8 cellular contexts compared by ENCODE assay signal in genomic region chr19:51688665-51689571, GRCh38. TPM values are rescaled to one million over a fixed set of nuclear protein-coding genes. Genes with fewer than 3 reads are reported as not detected.
DNase-seq lines count a peak whose midpoint lies in the region; ATAC-seq, FAIRE-seq and TF ChIP-seq lines count a peak whose summit lies in the region.

No MANE protein-coding gene starts in this region.

- peak; percentile 36 for ATAC-seq in GM23338
- peak; percentile 72 for ATAC-seq in K562
- ATAC-seq in GM21723 (IDR thresholded peaks at IDR 0.05; ENCODE audit: unreplicated experiment), result no peak

- 0 out of 2 replicates have a peak, but pooled peaks cover 9% of the 10 kb centered on the region for H3F3A ChIP-seq in GM23338 (replicated peaks; ENCODE audit: low read depth)

- TF ChIP-seq POLR2A in K562 (conservative IDR thresholded peaks at IDR 0.05), result peak; percentile 37; the same call in 1 of the 2 replicates

- peak; percentile 85 for DNase-seq in AG04450 (ENCODE audit: low read depth, low spot score)
- peak; percentile 83 for DNase-seq in GM23338 (ENCODE audit: low spot score)
- peak; percentile 71 for DNase-seq in NCI-H82 (lab: John Stamatoyannopoulos, UW)
- DNase-seq in K562 (ENCODE audit: extremely low read depth in 1 of 4, low spot score in 3 of 4), result peak; percentile 79 to 87 (median 80)
- peak; percentile 95 for DNase-seq in hepatocyte (ENCODE audit: low spot score)
- peak; percentile 83 to 99 (median 92) for DNase-seq in posterior cingulate gyrus
- DNase-seq in GF-D8 (lab: John Stamatoyannopoulos, UW), result no peak

- no peak for TF ChIP-seq EP300 in K562 (IDR thresholded peaks at IDR 0.05; ENCODE audit: low read length)

- peak overlapping the region; percentile 98 for H3K4me2 ChIP-seq in GM23338
- H3K4me2 ChIP-seq in K562 (ENCODE audit: insufficient read depth, low read length), result peak overlapping the region; percentile 86
- H3K4me2 ChIP-seq in hepatocyte, result peak overlapping the region; percentile 92

- peaks cover 40% of the 10 kb centered on the region for H3K4me1 Mint-ChIP-seq in GM23338

- H3K4me3 Mint-ChIP-seq in GM23338, result peak overlapping the region; percentile 86

- peaks cover 16% of the 10 kb centered on the region; the same call in 1 of the 2 replicates for H3K79me2 ChIP-seq in GM23338 (replicated peaks; ENCODE audit: insufficient read depth)
- peaks cover 61% of the 10 kb centered on the region for H3K79me2 ChIP-seq in K562 (ENCODE audit: control insufficient read depth, insufficient read depth, low read length)
- H3K79me2 ChIP-seq in hepatocyte, result peaks cover 67% of the 10 kb centered on the region

- H3K4me1 ChIP-seq in GM23338 (ENCODE audit: insufficient read depth), result peaks cover 23% of the 10 kb centered on the region
- H3K4me1 ChIP-seq in K562 (replicated peaks in 1 of 2; ENCODE audit: control insufficient read depth in 2 of 2, insufficient read depth in 2 of 2, low read length in 2 of 2), result peaks cover 24 to 62% of the 10 kb centered on the region in 2 experiments
- H3K4me1 ChIP-seq in hepatocyte (ENCODE audit: insufficient read depth), result peaks cover 20% of the 10 kb centered on the region

- intact Hi-C loops in K562 (cut with micrococcal nuclease) (no loop called here), posterior cingulate gyrus (cut with DNase I) (loop anchor here (1.0 kb wide), 1 partner anchor 15 kb away; no protein-coding TSS in a partner anchor)

- in situ Hi-C loops in K562 (cut with MboI), result no loop called here

- peak overlapping the region; percentile 66 to 89 for H3K9ac ChIP-seq in K562 (ENCODE audit: insufficient read depth in 1 of 2, low read depth in 2 of 2, low read length in 2 of 2)

- H3K9me3 ChIP-seq in AG04450 (ENCODE audit: control insufficient read depth, insufficient read depth, low read length) (no peaks in the 10 kb centered on the region), K562 (replicated peaks; ENCODE audit: control insufficient read depth, insufficient read depth, low read depth, low read length) (0 out of 2 replicates have a peak, but pooled peaks cover 3% of the 10 kb centered on the region), hepatocyte (ENCODE audit: low read depth) (no peaks in the 10 kb centered on the region)

- BruUV-seq in K562 (replicated peaks; lab: Mats Ljungman, UMichigan), result no TSS peak

- CTCF ChIA-PET in AG04450 (lab: Charles Lee) (interaction anchor here (0.6 to 2.3 kb wide), 6 partner anchors 10 to 88 kb away, joined by 3 to 20 read pairs (median 12); no protein-coding TSS in a partner anchor), K562 (lab: Yijun Ruan, JAX; ENCODE audit: low intra/inter-chr PET ratio) (no interaction called here)

- no peak for TF ChIP-seq RAD21 in K562 (CRISPR knock-in tag; conservative IDR thresholded peaks at IDR 0.05 in 1 of 2, IDR thresholded peaks at IDR 0.05 in 1 of 2)

- no peak overlapping the region for H3K27ac Mint-ChIP-seq in GM23338

- peaks cover 36% of the 10 kb centered on the region for H3K9me3 Mint-ChIP-seq in GM23338

- no peak for FAIRE-seq in K562 (lab: Jason Lieb, UNC)

- TF ChIP-seq CTCF in AG04450 (IDR thresholded peaks at IDR 0.05; ENCODE audit: low read depth, low read length) (no peak), GM23338 (conservative IDR thresholded peaks at IDR 0.05; ENCODE audit: low read depth in 2 of 2) (no peak), K562 (IDR thresholded peaks at IDR 0.05 in 2 of 3, conservative IDR thresholded peaks at IDR 0.05 in 1 of 3; ENCODE audit: insufficient read depth in 2 of 3, low read depth in 1 of 3, low read length in 3 of 3) (no peak), hepatocyte (IDR thresholded peaks at IDR 0.05; ENCODE audit: poor library complexity) (no peak)

- 0% methylated on average over 7 of the region's 63 CpGs for WGBS in K562 (ENCODE audit: insufficient coverage, low coverage, missing lambda C conversion rate)
- WGBS in hepatocyte (ENCODE audit: low lambda C conversion rate, missing lambda C conversion rate), result 6% methylated on average over 2 of the region's 63 CpGs

- peaks cover 3% of the 10 kb centered on the region for H3K9me2 ChIP-seq in GM23338 (ENCODE audit: insufficient read depth)
- no peaks in the 10 kb centered on the region for H3K9me2 ChIP-seq in hepatocyte (replicated peaks; ENCODE audit: insufficient read depth)

- H3K36me3 Mint-ChIP-seq in GM23338 (ENCODE audit: low read depth), result peaks cover 13% of the 10 kb centered on the region

- H3K27me3 ChIP-seq in AG04450 (ENCODE audit: control insufficient read depth, insufficient read depth, low read length), result no peaks in the 10 kb centered on the region
- no peaks in the 10 kb centered on the region for H3K27me3 ChIP-seq in GM23338 (ENCODE audit: insufficient read depth)
- no peaks in the 10 kb centered on the region for H3K27me3 ChIP-seq in K562 (ENCODE audit: control insufficient read depth in 2 of 2, insufficient read depth in 2 of 2, low read length in 2 of 2)
- H3K27me3 ChIP-seq in hepatocyte, result no peaks in the 10 kb centered on the region

- H3K27ac ChIP-seq in AG04450 (ENCODE audit: low read depth, low read length) (peak overlapping the region; percentile 77), GM23338 (ENCODE audit: low read depth) (peak overlapping the region; percentile 76; the same call in 1 of the 2 replicates), K562 (ENCODE audit: extremely low read depth, low read depth, low read length) (peak overlapping the region; percentile 57; the same call in 2 of the 3 replicates), hepatocyte (peak overlapping the region; percentile 98)

- H4K20me1 ChIP-seq in GM23338 (replicated peaks; ENCODE audit: insufficient read depth) (no peaks in the 10 kb centered on the region; the same call in 1 of the 2 replicates), K562 (replicated peaks; ENCODE audit: control insufficient read depth, insufficient read depth, low read length) (no peaks in the 10 kb centered on the region), hepatocyte (ENCODE audit: insufficient read depth, poor library complexity, severe bottlenecking) (peaks cover 29% of the 10 kb centered on the region)

- peak overlapping the region; percentile 96 for H3K4me3 ChIP-seq in AG04450 (ENCODE audit: low read depth, low read length)
- H3K4me3 ChIP-seq in GM23338, result peak overlapping the region; percentile 76
- peak overlapping the region; percentile 52 for H3K4me3 ChIP-seq in K562
- peak overlapping the region; percentile 98 for H3K4me3 ChIP-seq in hepatocyte

- H2AFZ ChIP-seq in GM23338, result peak overlapping the region; percentile 99
- H2AFZ ChIP-seq in K562 (ENCODE audit: low read depth, low read length), result peak overlapping the region; percentile 94
- peak overlapping the region; percentile 68 for H2AFZ ChIP-seq in hepatocyte

- peaks cover 19% of the 10 kb centered on the region for H3K27me3 Mint-ChIP-seq in GM23338 (ENCODE audit: insufficient read depth, low read depth, poor library complexity)

- POLR2A ChIA-PET in AG04450 (lab: Yijun Ruan, JAX), result interaction anchor here (0.6 to 3.8 kb wide), 6 partner anchors 13 to 118 kb away, joined by 3 to 36 read pairs (median 5); partner anchors contain the start of gene ZNF175
- POLR2A ChIA-PET in K562 (lab: Yijun Ruan, JAX), result interaction anchor here (0.5 to 2.4 kb wide), 8 partner anchors 10 to 295 kb away, joined by 3 to 14 read pairs (median 4); no protein-coding TSS in a partner anchor

- H3K9me1 ChIP-seq in K562 (ENCODE audit: control insufficient read depth, insufficient read depth, low read length), result no peaks in the 10 kb centered on the region

- H3K36me3 ChIP-seq in GM23338 (ENCODE audit: insufficient read depth) (no peaks in the 10 kb centered on the region; the same call in 1 of the 2 replicates), K562 (ENCODE audit: control insufficient read depth, insufficient read depth, low read length) (peaks cover 12% of the 10 kb centered on the region; the same call in 1 of the 3 replicates), hepatocyte (replicated peaks; ENCODE audit: insufficient read depth, low read depth) (no peaks in the 10 kb centered on the region)

RNA-seq across cellular contexts. Expression of gene SPACA6, which starts 4.2 kb away (rescaled TPM):
- polyA plus RNA-seq in AG04450 (2011; rRNA removed) (3.5 and 5.6 TPM in 2 replicates), GM23338 (2016; fragmentation: Nextera tagmentation; extraction: Ambion mirVana) (8.2 and 11.5 TPM in 2 replicates), K562 (2011; rRNA removed) (7.3 and 10.9 TPM in 2 replicates), K562 (2014; fragmentation: Illumina TruSeq; extraction: Trizol) (5.9 and 6.2 TPM in 2 replicates), K562 (2014; fragmentation: Nextera tagmentation; extraction: Ambion mirVana) (1 to 10 TPM; 1.3 to 1.4 TPM), K562 (2014; rRNA removed) (17.3 and 27.0 TPM in 2 replicates), hepatocyte (13.1 and 17.7 TPM in 2 replicates)
- polyA minus RNA-seq in AG04450 (2011; rRNA and poly(A)+ RNA removed), result 2.9 and 5.8 TPM in 2 replicates
- 5.1 and 5.2 TPM in 2 replicates for total RNA-seq in GM23338 (2014; rRNA removed; shearing (Covaris generic))
- total RNA-seq in K562 (2011; cell fraction: chromatin; rRNA removed; ENCODE audit: low replicate concordance), result 25.4 and 53.9 TPM in 2 replicates
- total RNA-seq in K562 (2011; cell fraction: nucleolus; rRNA removed), result 33.2 and 42.4 TPM in 2 replicates
- 38.6 and 44.8 TPM in 2 replicates for total RNA-seq in K562 (2011; cell fraction: nucleoplasm; rRNA removed)
- total RNA-seq in K562 (2014; rRNA removed) (11.4 and 15.6 TPM in 2 replicates), K562 (2014; rRNA removed; fragmentation: Illumina TruSeq; extraction: Trizol) (3.0 and 3.4 TPM in 2 replicates), K562 (2015; rRNA removed; fragmentation: Illumina TruSeq; extraction: Trizol) (5.8 TPM in 2 replicates), K562 (2021) (14.2 and 16.2 TPM in 2 replicates), hepatocyte (6.9 and 7.2 TPM in 2 replicates)
- 5.7 and 10.0 TPM in 2 replicates for polyA plus RNA-seq in K562 (2011; cell fraction: cytosol; rRNA removed)
- polyA plus RNA-seq in K562 (2011; cell fraction: nucleus; rRNA removed), result 60.9 and 80.4 TPM in 2 replicates
- polyA plus RNA-seq in K562 (2012), result 17.3 and 20.1 TPM in 2 replicates
- polyA minus RNA-seq in K562 (2011; rRNA and poly(A)+ RNA removed), result 3.5 and 4.2 TPM in 2 replicates
- polyA minus RNA-seq in K562 (2011; cell fraction: cytosol; rRNA and poly(A)+ RNA removed), result 1.4 and 5.6 TPM in 2 replicates
- polyA minus RNA-seq in K562 (2011; cell fraction: nucleus; rRNA and poly(A)+ RNA removed), result 13.5 and 14.4 TPM in 2 replicates

RNA-seq across cellular contexts. Expression of gene HAS1, which starts 34.9 kb away (rescaled TPM):
- polyA plus RNA-seq in AG04450 (2011; rRNA removed) (not detected in 2 replicates), GM23338 (2016; fragmentation: Nextera tagmentation; extraction: Ambion mirVana) (0.40 and 0.75 TPM in 2 replicates), K562 (2011; rRNA removed) (0.22 and 0.27 TPM in 2 replicates), K562 (2014; fragmentation: Illumina TruSeq; extraction: Trizol) (not detected in 2 replicates), K562 (2014; fragmentation: Nextera tagmentation; extraction: Ambion mirVana) (not detected), K562 (2014; rRNA removed) (0.05 TPM in 1 of 2 replicates, not detected in the other), hepatocyte (0.07 and 1.4 TPM in 2 replicates)
- not detected in 2 replicates for polyA minus RNA-seq in AG04450 (2011; rRNA and poly(A)+ RNA removed)
- 1.8 and 2.0 TPM in 2 replicates for total RNA-seq in GM23338 (2014; rRNA removed; shearing (Covaris generic))
- 0.65 and 0.79 TPM in 2 replicates for total RNA-seq in K562 (2011; cell fraction: chromatin; rRNA removed; ENCODE audit: low replicate concordance)
- 0.53 and 1.3 TPM in 2 replicates for total RNA-seq in K562 (2011; cell fraction: nucleolus; rRNA removed)
- total RNA-seq in K562 (2011; cell fraction: nucleoplasm; rRNA removed), result 0.51 TPM in 1 of 2 replicates, not detected in the other
- total RNA-seq in K562 (2014; rRNA removed) (not detected in 2 replicates), K562 (2014; rRNA removed; fragmentation: Illumina TruSeq; extraction: Trizol) (not detected in 2 replicates), K562 (2015; rRNA removed; fragmentation: Illumina TruSeq; extraction: Trizol) (0.08 TPM in 1 of 2 replicates, not detected in the other), K562 (2021) (0.09 and 0.18 TPM in 2 replicates), hepatocyte (0.13 TPM in 1 of 2 replicates, not detected in the other)
- 0.28 and 1.00 TPM in 2 replicates for polyA plus RNA-seq in K562 (2011; cell fraction: cytosol; rRNA removed)
- 0.13 and 0.61 TPM in 2 replicates for polyA plus RNA-seq in K562 (2011; cell fraction: nucleus; rRNA removed)
- 0.18 and 0.22 TPM in 2 replicates for polyA plus RNA-seq in K562 (2012)
- polyA minus RNA-seq in K562 (2011; rRNA and poly(A)+ RNA removed), result 0.28 TPM in 1 of 2 replicates, not detected in the other
- polyA minus RNA-seq in K562 (2011; cell fraction: cytosol; rRNA and poly(A)+ RNA removed), result not detected in 2 replicates
- not detected in 2 replicates for polyA minus RNA-seq in K562 (2011; cell fraction: nucleus; rRNA and poly(A)+ RNA removed)

RNA-seq across cellular contexts. Expression of gene SIGLEC14, which starts 42.3 kb away (rescaled TPM):
- polyA plus RNA-seq in AG04450 (2011; rRNA removed) (not detected in 2 replicates), GM23338 (2016; fragmentation: Nextera tagmentation; extraction: Ambion mirVana) (0.10 TPM in 1 of 2 replicates, not detected in the other), K562 (2011; rRNA removed) (not detected in 2 replicates), K562 (2014; fragmentation: Illumina TruSeq; extraction: Trizol) (not detected in 2 replicates), K562 (2014; fragmentation: Nextera tagmentation; extraction: Ambion mirVana) (not detected), K562 (2014; rRNA removed) (not detected in 2 replicates), hepatocyte (0.15 and 0.47 TPM in 2 replicates)
- polyA minus RNA-seq in AG04450 (2011; rRNA and poly(A)+ RNA removed), result not detected in 2 replicates
- not detected in 2 replicates for total RNA-seq in GM23338 (2014; rRNA removed; shearing (Covaris generic))
- total RNA-seq in K562 (2011; cell fraction: chromatin; rRNA removed; ENCODE audit: low replicate concordance), result not detected in 2 replicates
- not detected in 2 replicates for total RNA-seq in K562 (2011; cell fraction: nucleolus; rRNA removed)
- not detected in 2 replicates for total RNA-seq in K562 (2011; cell fraction: nucleoplasm; rRNA removed)
- total RNA-seq in K562 (2014; rRNA removed) (not detected in 2 replicates), K562 (2014; rRNA removed; fragmentation: Illumina TruSeq; extraction: Trizol) (not detected in 2 replicates), K562 (2015; rRNA removed; fragmentation: Illumina TruSeq; extraction: Trizol) (0.19 TPM in 1 of 2 replicates, not detected in the other), K562 (2021) (not detected in 2 replicates), hepatocyte (0.13 TPM in 1 of 2 replicates, not detected in the other)
- polyA plus RNA-seq in K562 (2011; cell fraction: cytosol; rRNA removed), result 0.07 TPM in 1 of 2 replicates, not detected in the other
- not detected in 2 replicates for polyA plus RNA-seq in K562 (2011; cell fraction: nucleus; rRNA removed)
- 0.22 and 1.0 TPM in 2 replicates for polyA plus RNA-seq in K562 (2012)
- not detected in 2 replicates for polyA minus RNA-seq in K562 (2011; rRNA and poly(A)+ RNA removed)
- polyA minus RNA-seq in K562 (2011; cell fraction: cytosol; rRNA and poly(A)+ RNA removed), result not detected in 2 replicates
- not detected in 2 replicates for polyA minus RNA-seq in K562 (2011; cell fraction: nucleus; rRNA and poly(A)+ RNA removed)

RNA-seq across cellular contexts. Expression of gene SIGLEC5, which starts 58.7 kb away (rescaled TPM):
- polyA plus RNA-seq in AG04450 (2011; rRNA removed) (not detected in 2 replicates), GM23338 (2016; fragmentation: Nextera tagmentation; extraction: Ambion mirVana) (not detected in 2 replicates), K562 (2011; rRNA removed) (not detected in 2 replicates), K562 (2014; fragmentation: Illumina TruSeq; extraction: Trizol) (not detected in 2 replicates), K562 (2014; fragmentation: Nextera tagmentation; extraction: Ambion mirVana) (not detected), K562 (2014; rRNA removed) (not detected in 2 replicates), hepatocyte (not detected in 2 replicates)
- polyA minus RNA-seq in AG04450 (2011; rRNA and poly(A)+ RNA removed), result not detected in 2 replicates
- not detected in 2 replicates for total RNA-seq in GM23338 (2014; rRNA removed; shearing (Covaris generic))
- not detected in 2 replicates for total RNA-seq in K562 (2011; cell fraction: chromatin; rRNA removed; ENCODE audit: low replicate concordance)
- not detected in 2 replicates for total RNA-seq in K562 (2011; cell fraction: nucleolus; rRNA removed)
- total RNA-seq in K562 (2011; cell fraction: nucleoplasm; rRNA removed), result not detected in 2 replicates
- total RNA-seq in K562 (2014; rRNA removed) (not detected in 2 replicates), K562 (2014; rRNA removed; fragmentation: Illumina TruSeq; extraction: Trizol) (not detected in 2 replicates), K562 (2015; rRNA removed; fragmentation: Illumina TruSeq; extraction: Trizol) (0.14 TPM in 1 of 2 replicates, not detected in the other), K562 (2021) (not detected in 2 replicates), hepatocyte (not detected in 2 replicates)
- not detected in 2 replicates for polyA plus RNA-seq in K562 (2011; cell fraction: cytosol; rRNA removed)
- polyA plus RNA-seq in K562 (2011; cell fraction: nucleus; rRNA removed), result not detected in 2 replicates
- 0.04 TPM in 1 of 2 replicates, not detected in the other for polyA plus RNA-seq in K562 (2012)
- not detected in 2 replicates for polyA minus RNA-seq in K562 (2011; rRNA and poly(A)+ RNA removed)
- polyA minus RNA-seq in K562 (2011; cell fraction: cytosol; rRNA and poly(A)+ RNA removed), result not detected in 2 replicates
- not detected in 2 replicates for polyA minus RNA-seq in K562 (2011; cell fraction: nucleus; rRNA and poly(A)+ RNA removed)
